9 cellular contexts compared by ENCODE assay signal in genomic region chr17:77254961-77255741, GRCh38.
A peak's percentile ranks its signal among the peaks of the same experiment; 100 is the strongest.
DNase-seq lines count a peak whose midpoint lies in the region; ATAC-seq and TF ChIP-seq lines count a peak whose summit lies in the region.
"Had no signal": no experiment of that assay in that cellular context is flagged by ENCODE, and none has a peak within 500 bp of the region (broad histone marks: within the 10 kb centered on the region; RNA-seq: fewer than 3 reads in every experiment).

No MANE protein-coding gene starts in this region.

- TF ChIP-seq CTCF in HCT116 (IDR thresholded peaks at IDR 0.05 in 2 of 3, conservative IDR thresholded peaks at IDR 0.05 in 1 of 3; ENCODE audit: borderline replicate concordance in 1 of 3, insufficient read depth in 1 of 3, low read depth in 2 of 3, low read length in 2 of 3) (peak in 1 of 3 experiments; percentile 19; a peak in 2 of 6 replicates), foreskin keratinocyte (conservative IDR thresholded peaks at IDR 0.05) (peak; percentile 24), MM.1S (IDR thresholded peaks at IDR 0.05; ENCODE audit: low read length) (no peak)

- H3K4me3 ChIP-seq in HCT116 (replicated peaks in 1 of 2; ENCODE audit: low read depth in 1 of 2, low read length in 2 of 2) (peak overlapping the region; percentile 18 to 47), MM.1S (ENCODE audit: low read length) (no peak overlapping the region)

- ATAC-seq in HCT116 (peak; percentile 83), SK-N-SH treated with all-trans-retinoic acid at 6 μM for 48 hours (peak; percentile 87), foreskin keratinocyte (peak; percentile 80), HG02642 (IDR thresholded peaks at IDR 0.05; ENCODE audit: poor library complexity, unreplicated experiment) (no peak), GM21576 (IDR thresholded peaks at IDR 0.05; ENCODE audit: unreplicated experiment) (no peak)

- BruUV-seq in HCT116 (replicated peaks; lab: Mats Ljungman, UMichigan), result no TSS peak

- no peaks in the 10 kb centered on the region for H3K27me3 ChIP-seq in HCT116 (ENCODE audit: insufficient read depth, low read length)
- no peaks in the 10 kb centered on the region for H3K27me3 ChIP-seq in foreskin keratinocyte
- peaks cover 4% of the 10 kb centered on the region; the same call in 1 of the 2 replicates for H3K27me3 ChIP-seq in MM.1S (replicated peaks; ENCODE audit: insufficient read depth, low read length)

- RAD21 ChIA-PET in HCT116 (lab: Charles Lee; ENCODE audit: low non-redundant PET in 1 of 2, low total read pairs in 2 of 2, uncharacterized antibody in 2 of 2, unreplicated experiment in 2 of 2), result interaction anchor here (0.8 to 1.6 kb wide), 10 partner anchors 25 to 240 kb away, joined by 3 to 8 read pairs (median 4); no protein-coding TSS in a partner anchor

- H3F3A ChIP-seq in MM.1S (ENCODE audit: insufficient read depth, low read length), result no peaks in the 10 kb centered on the region

- CTCF ChIA-PET in HCT116 (lab: Charles Lee), result interaction anchor here (0.9 to 2.5 kb wide), 20 partner anchors 10 to 395 kb away, joined by 3 to 19 read pairs (median 4); partner anchors contain the start of gene MGAT5B

- no peak for TF ChIP-seq POLR2A in HCT116 (IDR thresholded peaks at IDR 0.05; ENCODE audit: borderline replicate concordance, extremely low read depth, insufficient read depth, insufficient read length)

- H3K9me2 ChIP-seq in HCT116 (ENCODE audit: insufficient read depth) (no peaks in the 10 kb centered on the region), MM.1S (replicated peaks; ENCODE audit: insufficient read depth, low read length) (no peaks in the 10 kb centered on the region)

- H3K36me3 ChIP-seq in HCT116 (ENCODE audit: control insufficient read depth in 1 of 2, insufficient read depth in 2 of 2, low read length in 2 of 2), result no peaks in the 10 kb centered on the region
- H3K36me3 ChIP-seq in MM.1S (replicated peaks; ENCODE audit: insufficient read depth, low read length), result no peaks in the 10 kb centered on the region

- H3K4me2 ChIP-seq in HCT116 (ENCODE audit: low read length), result peak overlapping the region; percentile 83
- H3K4me2 ChIP-seq in MM.1S (ENCODE audit: low read depth, low read length), result no peak overlapping the region

- H4K20me1 ChIP-seq in HCT116 (ENCODE audit: insufficient read depth) (no peaks in the 10 kb centered on the region), MM.1S (ENCODE audit: insufficient read depth, low read length) (no peaks in the 10 kb centered on the region)

- no peak; the same call in 1 of the 2 replicates for TF ChIP-seq RAD21 in HCT116 (IDR thresholded peaks at IDR 0.05; ENCODE audit: low read depth)

- DNase-seq in HCT116 (ENCODE audit: low read depth, low spot score) (peak; percentile 89), foreskin keratinocyte (peak; percentile 91 to 97), smooth muscle cell of the brain vasculature (ENCODE audit: low read depth, low spot score) (peak; percentile 44), NCI-H526 (lab: John Stamatoyannopoulos, UW) (no peak), MM.1S (no peak)
- DNase-seq: NK-92 treated with Interleukin-12 subunit alpha and Interleukin-12 subunit beta, amount 100 ng/mL, for 24 hours had no signal

- POLR2A ChIA-PET in HCT116 (lab: Charles Lee), result interaction anchor here (0.6 to 2.6 kb wide), 21 partner anchors 11 to 1084 kb away, joined by 3 to 16 read pairs (median 4); partner anchors contain the start of genes SEC14L1 and TNRC6C

- intact Hi-C loops in HCT116 (cut with micrococcal nuclease), result loop anchor here (1.0 to 10.0 kb wide), 3 partner anchors 32 to 240 kb away; no protein-coding TSS in a partner anchor

- H3K9ac ChIP-seq in HCT116 (ENCODE audit: low read length) (peak overlapping the region; percentile 71), MM.1S (ENCODE audit: low read length) (no peak overlapping the region)

- H3K4me1 ChIP-seq in HCT116 (ENCODE audit: control insufficient read depth in 1 of 2, insufficient read depth in 2 of 2, low read length in 2 of 2), result peaks cover 33 to 48% of the 10 kb centered on the region in 2 experiments
- peaks cover 13% of the 10 kb centered on the region for H3K4me1 ChIP-seq in foreskin keratinocyte
- H3K4me1 ChIP-seq in MM.1S (ENCODE audit: low read length), result no peaks in the 10 kb centered on the region

- H3K27ac ChIP-seq in HCT116 (ENCODE audit: low read depth, low read length) (peak overlapping the region; percentile 96), foreskin keratinocyte (peak overlapping the region; percentile 83), MM.1S (ENCODE audit: low read length) (no peak overlapping the region)

- H3K79me2 ChIP-seq in HCT116 (ENCODE audit: insufficient read depth, low read length), result no peaks in the 10 kb centered on the region
- H3K79me2 ChIP-seq in MM.1S (ENCODE audit: low read length), result no peaks in the 10 kb centered on the region

- H3K9me3 ChIP-seq in HCT116 (ENCODE audit: control insufficient read depth in 1 of 2, insufficient read depth in 1 of 2, low read depth in 1 of 2, low read length in 2 of 2) (no peaks in the 10 kb centered on the region), MM.1S (replicated peaks; ENCODE audit: insufficient read depth, low read length) (no peaks in the 10 kb centered on the region)

- H2AFZ ChIP-seq in HCT116 (ENCODE audit: low read depth, low read length, poor library complexity, severe bottlenecking) (peak overlapping the region; percentile 47), MM.1S (ENCODE audit: low read length) (no peak overlapping the region)

TF ChIP-seq in HCT116, 20 proteins besides CTCF, POLR2A, EP300 and RAD21 (continues in another document):
- TF ChIP-seq SIN3A (IDR thresholded peaks at IDR 0.05; ENCODE audit: low read depth) (no peak; the same call in 1 of the 2 replicates), JUND (IDR thresholded peaks at IDR 0.05) (peak; percentile 93), TCF7L2 (IDR thresholded peaks at IDR 0.05; ENCODE audit: borderline replicate concordance, extremely low read depth, insufficient read depth, insufficient read length) (peak; percentile 16), EZH2 (IDR thresholded peaks at IDR 0.05) (no peak), FOSL1 (IDR thresholded peaks at IDR 0.05; ENCODE audit: low read depth) (peak; percentile 95; the same call in 1 of the 2 replicates), SP1 (IDR thresholded peaks at IDR 0.05; ENCODE audit: low read depth) (peak; percentile 92), ZBTB33 (IDR thresholded peaks at IDR 0.05; ENCODE audit: extremely low read depth, insufficient replicate concordance, low read length) (peak; percentile 74), ZFX (IDR thresholded peaks at IDR 0.05) (peak; percentile 94; the same call in 1 of the 2 replicates), ELF1 (IDR thresholded peaks at IDR 0.05; ENCODE audit: borderline replicate concordance, low read depth) (no peak), MAX (IDR thresholded peaks at IDR 0.05) (peak; percentile 98)

TF ChIP-seq in SK-N-SH treated with all-trans-retinoic acid at 6 μM for 48 hours, 23 proteins besides CTCF, POLR2A, EP300 and RAD21 (continues in another document):
- TF ChIP-seq PATZ1 (CRISPR knock-in tag; IDR thresholded peaks at IDR 0.05; ENCODE audit: borderline replicate concordance) (peak; percentile 77; the same call in 1 of the 2 replicates), GLIS3 (CRISPR knock-in tag; IDR thresholded peaks at IDR 0.05) (no peak; the same call in 1 of the 2 replicates), ZNF70 (CRISPR knock-in tag; IDR thresholded peaks at IDR 0.05) (no peak), ZFP3 (CRISPR knock-in tag; IDR thresholded peaks at IDR 0.05) (peak; percentile 90), SNAI2 (CRISPR knock-in tag; IDR thresholded peaks at IDR 0.05) (peak; percentile 63), TCF4 (CRISPR knock-in tag; IDR thresholded peaks at IDR 0.05; ENCODE audit: borderline replicate concordance) (no peak), TSHZ2 (CRISPR knock-in tag; IDR thresholded peaks at IDR 0.05) (0 out of 2 replicates have a peak, but pooled peaks have one; percentile 27)

Comparison
In these comparisons a context has a peak if more than half of its experiments do, and no peak if none do; other contexts are left out.
1. ATAC-seq: peak in HCT116 (single experiment), SK-N-SH treated with all-trans-retinoic acid at 6 μM for 48 hours (single experiment) and foreskin keratinocyte (single experiment); none in HG02642 (single experiment) and GM21576 (single experiment).
2. DNase-seq: peak in HCT116 (single experiment), foreskin keratinocyte (2 of 2) and smooth muscle cell of the brain vasculature (single experiment); none in NCI-H526 (0 of 2) and MM.1S (single experiment).